In the genomic region with DNA sequence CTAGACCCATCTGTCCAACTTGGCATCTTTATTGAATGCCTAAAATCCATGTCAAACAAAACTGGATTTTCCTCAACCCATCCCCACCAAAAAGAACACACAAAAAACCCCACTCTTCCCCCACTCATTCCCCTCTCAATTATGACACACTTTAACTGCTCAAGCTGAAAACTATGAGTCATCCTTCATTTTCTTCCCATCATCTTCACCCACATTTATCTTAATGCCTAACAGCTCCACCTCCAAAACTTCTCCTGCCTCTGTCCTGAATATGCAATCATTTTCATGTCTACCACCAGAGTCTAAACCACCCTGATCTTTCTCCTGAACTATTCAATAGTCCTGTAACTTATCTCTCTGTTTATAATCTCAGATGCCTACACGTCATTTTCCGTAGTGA, we compare ENCODE assay signal across 21 cellular contexts.
DNase-seq lines count a peak whose midpoint lies in the region; ATAC-seq and TF ChIP-seq lines count a peak whose summit lies in the region.
"Had no signal": no experiment of that assay in that cellular context is flagged by ENCODE, and none has a peak within 500 bp of the region (broad histone marks: within the 10 kb centered on the region; RNA-seq: fewer than 3 reads in every experiment).

No MANE protein-coding gene starts in this region.

- H3K79me2 ChIP-seq in OCI-LY3 (ENCODE audit: low read length): 0 out of 2 replicates have a peak, but pooled peaks cover 3% of the 10 kb centered on the region

- DNase-seq in activated naive CD4-positive, alpha-beta T cell treated with anti-CD3 and anti-CD28 coated beads, Interleukin-2, amount 50 U/mL, for 72 hours (ENCODE audit: low spot score in 2 of 2): no peak
- DNase-seq in activated naive CD4-positive, alpha-beta T cell treated with anti-CD3 and anti-CD28 coated beads, Interleukin-2, amount 50 U/mL, for 16 hours: no peak
- DNase-seq in fibroblast of mammary gland (ENCODE audit: low read depth) (peak; percentile 59), left lobe of liver (ENCODE audit: low spot score) (no peak), GM20000 (ENCODE audit: low spot score) (no peak)
- DNase-seq in stimulated activated naive CD8-positive, alpha-beta T cell treated with anti-CD3 and anti-CD28 coated beads, Interleukin-15, Interleukin-2, amounts not matched to agents 100 U/mL and 50 U/mL, for 24 hours: no peak
- DNase-seq: activated CD4-positive, alpha-beta T cell treated with anti-CD3 and anti-CD28 coated beads, Interleukin-2, amount 10 ng/mL, durations not matched to agents 24 days and 14 days; aorta; Calu3; lower lobe of right lung; NCI-H2029 treated with DMSO at 0.1 percent for 48 hours; right cardiac atrium; SHP77; stimulated activated CD4-positive, alpha-beta T cell treated with anti-CD3 and anti-CD28 coated beads, Interleukin-2, amount 100 ng/mL, for 48 hours; stimulated activated CD8-positive, alpha-beta memory T cell treated with anti-CD3 and anti-CD28 coated beads, Interleukin-4, amount 100 ng/mL, for 48 hours; thyroid gland had no signal

- H3K27me3 ChIP-seq in OCI-LY3 (ENCODE audit: low read depth, low read length): no peaks in the 10 kb centered on the region
- H3K27me3 ChIP-seq: thyroid gland had no signal

- H3K9ac ChIP-seq in OCI-LY3 (ENCODE audit: low read length): peak overlapping the region; percentile 87

- H3K4me3 ChIP-seq in OCI-LY3 (ENCODE audit: low read length): peak overlapping the region; percentile 51
- no peak overlapping the region for H3K4me3 ChIP-seq in fibroblast of mammary gland (ENCODE audit: control insufficient read depth, low read depth, low read length)
- H3K4me3 ChIP-seq: lower lobe of right lung, thyroid gland had no signal

- H4K20me1 ChIP-seq in OCI-LY3 (ENCODE audit: insufficient read depth, low read length): no peaks in the 10 kb centered on the region

- H3K36me3 ChIP-seq in OCI-LY3 (replicated peaks; ENCODE audit: low read depth, low read length): no peaks in the 10 kb centered on the region
- H3K36me3 ChIP-seq: lower lobe of right lung, thyroid gland had no signal

- no peak overlapping the region for H3K27ac Mint-ChIP-seq in activated naive CD4-positive, alpha-beta T cell treated with anti-CD3 and anti-CD28 coated beads, Interleukin-2, amount 50 U/mL, for 72 hours
- H3K27ac Mint-ChIP-seq: activated CD4-positive, alpha-beta T cell treated with anti-CD3 and anti-CD28 coated beads, Interleukin-2, amount 10 ng/mL, durations not matched to agents 24 days and 14 days; activated T-helper 1 cell treated with anti-CD3 and anti-CD28 coated beads, Interleukin-12 subunit alpha, Interleukin-12 subunit beta, Interleukin-2, Interleukin-4 antibody, amounts not matched to agents 30 ng/mL and 10 ng/mL and 1 ng/mL, durations not matched to agents 14 hours and 24 hours and 36 hours; dendritic cell treated with granulocyte-macrophage colony-stimulating factor and Interleukin-4, amounts not matched to agents 40 ng/mL and 50 ng/mL, for 4 days had no signal

- no peak overlapping the region for H2AFZ ChIP-seq in OCI-LY3 (ENCODE audit: low read depth, low read length)

- no peaks in the 10 kb centered on the region for H3K9me3 ChIP-seq in OCI-LY3 (ENCODE audit: insufficient read depth, low read length)
- H3K9me3 ChIP-seq: lower lobe of right lung, thyroid gland had no signal

- H3K4me1 ChIP-seq in OCI-LY3 (ENCODE audit: low read length): peaks cover 84% of the 10 kb centered on the region
- H3K4me1 ChIP-seq: thyroid gland had no signal

- peak; percentile 69 to 73 for ATAC-seq in activated naive CD4-positive, alpha-beta T cell treated with anti-CD3 and anti-CD28 coated beads, Interleukin-2, amount 50 U/mL, for 72 hours
- ATAC-seq in stimulated activated naive CD8-positive, alpha-beta T cell treated with anti-CD3 and anti-CD28 coated beads, Interleukin-15, Interleukin-2, amounts not matched to agents 100 U/mL and 50 U/mL, for 24 hours: peak; percentile 75
- no peak for ATAC-seq in left lobe of liver
- ATAC-seq in GM21360 (IDR thresholded peaks at IDR 0.05; ENCODE audit: unreplicated experiment): no peak
- ATAC-seq: lower lobe of right lung, right cardiac atrium had no signal

- peak overlapping the region; percentile 69 for H3K4me2 ChIP-seq in OCI-LY3 (ENCODE audit: low read length)

- TF ChIP-seq CTCF in OCI-LY3 (IDR thresholded peaks at IDR 0.05; ENCODE audit: low read depth, low read length) (no peak), fibroblast of mammary gland (conservative IDR thresholded peaks at IDR 0.05; ENCODE audit: control insufficient read depth, insufficient read depth, low read depth, low read length) (no peak), GM20000 (IDR thresholded peaks at IDR 0.05; ENCODE audit: extremely low read depth, missing control alignments) (no peak)

- H3K9me3 Mint-ChIP-seq in activated naive CD4-positive, alpha-beta T cell treated with anti-CD3 and anti-CD28 coated beads, Interleukin-2, amount 50 U/mL, for 72 hours: peaks cover 0 to 13% of the 10 kb centered on the region in 2 donors
- H3K9me3 Mint-ChIP-seq: activated T-helper 1 cell treated with anti-CD3 and anti-CD28 coated beads, Interleukin-12 subunit alpha, Interleukin-12 subunit beta, Interleukin-2, Interleukin-4 antibody, amounts not matched to agents 30 ng/mL and 10 ng/mL and 1 ng/mL, durations not matched to agents 14 hours and 24 hours and 36 hours; dendritic cell treated with granulocyte-macrophage colony-stimulating factor and Interleukin-4, amounts not matched to agents 40 ng/mL and 50 ng/mL, for 4 days; neural crest cell had no signal

- no peaks in the 10 kb centered on the region for H3K36me3 Mint-ChIP-seq in activated naive CD4-positive, alpha-beta T cell treated with anti-CD3 and anti-CD28 coated beads, Interleukin-2, amount 50 U/mL, for 72 hours

- H3K27ac ChIP-seq in OCI-LY3 (ENCODE audit: low read length): peak overlapping the region; percentile 97
- H3K27ac ChIP-seq: lower lobe of right lung, thyroid gland had no signal

Comparison
In these comparisons a context has a peak if more than half of its experiments do, and no peak if none do; other contexts are left out.
1. ATAC-seq: peak in activated naive CD4-positive, alpha-beta T cell treated with anti-CD3 and anti-CD28 coated beads, Interleukin-2, amount 50 U/mL, for 72 hours (2 of 2) and stimulated activated naive CD8-positive, alpha-beta T cell treated with anti-CD3 and anti-CD28 coated beads, Interleukin-15, Interleukin-2, amounts not matched to agents 100 U/mL and 50 U/mL, for 24 hours (single experiment); none in left lobe of liver (single experiment) and GM21360 (single experiment).